Comparison of ENCODE assay signal across 1 cellular context in the genomic region with DNA sequence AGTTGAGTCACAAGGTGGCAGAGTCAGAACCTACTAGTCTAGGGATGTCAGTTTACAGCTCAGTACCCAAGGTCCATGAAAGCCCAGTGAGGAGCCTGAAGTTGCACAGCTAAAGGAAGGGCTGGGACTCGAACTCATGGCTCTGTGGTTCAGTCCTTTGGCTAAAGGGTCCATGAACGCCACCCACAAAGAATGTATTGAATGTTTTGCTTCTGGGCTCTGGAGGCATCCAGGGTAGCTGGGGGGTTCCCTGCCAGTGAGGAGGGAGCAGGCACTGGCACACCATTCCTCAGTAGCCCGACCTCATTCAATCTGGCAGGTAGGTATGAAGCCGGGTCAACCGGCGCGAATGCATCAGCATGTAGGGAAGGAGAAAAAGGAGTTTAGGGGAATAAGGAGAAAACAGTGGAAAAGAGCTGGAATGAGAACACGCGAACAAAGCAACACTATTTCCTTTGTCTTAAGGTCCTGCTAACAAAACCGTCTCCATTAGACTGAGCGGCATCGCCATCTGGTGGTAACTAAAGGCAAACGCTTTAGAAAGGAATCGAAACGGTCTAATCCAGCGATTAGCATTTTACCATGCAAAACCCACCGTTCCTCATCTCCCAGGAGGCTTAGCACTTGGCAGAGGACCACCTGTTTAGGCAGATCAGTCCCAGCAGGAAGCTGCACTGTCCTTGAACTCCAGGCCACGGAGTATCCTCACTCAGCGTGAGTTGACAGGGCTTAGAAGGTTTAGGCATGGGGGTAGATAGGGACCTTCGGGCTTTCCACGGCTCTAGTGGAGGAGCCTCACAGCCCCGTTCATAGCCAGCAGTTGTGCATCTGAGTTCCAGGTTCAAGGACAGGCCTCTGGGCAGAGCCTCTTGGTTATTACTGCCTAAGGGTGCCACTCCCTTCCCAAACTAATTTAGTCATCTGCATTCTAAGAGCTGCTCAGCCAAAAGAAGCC.
A peak's percentile ranks its signal among the peaks of the same experiment; 100 is the strongest.
TF ChIP-seq lines count a peak whose summit lies in the region.

No MANE protein-coding gene starts in this region.

TF ChIP-seq in HEK293, 187 proteins besides CTCF, POLR2A, EP300 and RAD21 (continued from another document and continues in another):
- TF ChIP-seq, protein P1, sequence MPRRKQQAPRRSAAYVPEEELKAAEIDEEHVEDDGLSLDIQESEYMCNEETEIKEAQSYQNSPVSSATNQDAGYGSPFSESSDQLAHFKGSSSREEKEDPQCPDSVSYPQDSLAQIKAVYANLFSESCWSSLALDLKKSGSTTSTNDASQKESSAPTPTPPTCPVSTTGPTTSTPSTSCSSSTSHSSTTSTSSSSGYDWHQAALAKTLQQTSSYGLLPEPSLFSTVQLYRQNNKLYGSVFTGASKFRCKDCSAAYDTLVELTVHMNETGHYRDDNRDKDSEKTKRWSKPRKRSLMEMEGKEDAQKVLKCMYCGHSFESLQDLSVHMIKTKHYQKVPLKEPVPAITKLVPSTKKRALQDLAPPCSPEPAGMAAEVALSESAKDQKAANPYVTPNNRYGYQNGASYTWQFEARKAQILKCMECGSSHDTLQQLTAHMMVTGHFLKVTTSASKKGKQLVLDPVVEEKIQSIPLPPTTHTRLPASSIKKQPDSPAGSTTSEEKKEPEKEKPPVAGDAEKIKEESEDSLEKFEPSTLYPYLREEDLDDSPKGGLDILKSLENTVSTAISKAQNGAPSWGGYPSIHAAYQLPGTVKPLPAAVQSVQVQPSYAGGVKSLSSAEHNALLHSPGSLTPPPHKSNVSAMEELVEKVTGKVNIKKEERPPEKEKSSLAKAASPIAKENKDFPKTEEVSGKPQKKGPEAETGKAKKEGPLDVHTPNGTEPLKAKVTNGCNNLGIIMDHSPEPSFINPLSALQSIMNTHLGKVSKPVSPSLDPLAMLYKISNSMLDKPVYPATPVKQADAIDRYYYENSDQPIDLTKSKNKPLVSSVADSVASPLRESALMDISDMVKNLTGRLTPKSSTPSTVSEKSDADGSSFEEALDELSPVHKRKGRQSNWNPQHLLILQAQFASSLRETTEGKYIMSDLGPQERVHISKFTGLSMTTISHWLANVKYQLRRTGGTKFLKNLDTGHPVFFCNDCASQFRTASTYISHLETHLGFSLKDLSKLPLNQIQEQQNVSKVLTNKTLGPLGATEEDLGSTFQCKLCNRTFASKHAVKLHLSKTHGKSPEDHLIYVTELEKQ (tag by site-specific recombination; IDR thresholded peaks at IDR 0.05; ENCODE audit: borderline replicate concordance): no peak
- TF ChIP-seq, protein P2, sequence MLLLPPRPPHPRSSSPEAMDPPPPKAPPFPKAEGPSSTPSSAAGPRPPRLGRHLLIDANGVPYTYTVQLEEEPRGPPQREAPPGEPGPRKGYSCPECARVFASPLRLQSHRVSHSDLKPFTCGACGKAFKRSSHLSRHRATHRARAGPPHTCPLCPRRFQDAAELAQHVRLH (tag by site-specific recombination; IDR thresholded peaks at IDR 0.05): peak; percentile 18; the same call in 1 of the 2 replicates
- TF ChIP-seq ZNF529 (tag by site-specific recombination; IDR thresholded peaks at IDR 0.05; ENCODE audit: insufficient replicate concordance) (no peak), ZBTB48 (tag by site-specific recombination; IDR thresholded peaks at IDR 0.05) (0 out of 2 replicates have a peak, but pooled peaks have one; percentile 29), GFI1B (tag by site-specific recombination; IDR thresholded peaks at IDR 0.05) (no peak), ZNF600 (tag by site-specific recombination; IDR thresholded peaks at IDR 0.05) (no peak), PRDM1 (tag by site-specific recombination; IDR thresholded peaks at IDR 0.05) (no peak), MEIS1 (CRISPR knock-in tag; IDR thresholded peaks at IDR 0.05; ENCODE audit: borderline replicate concordance) (no peak), ZNF843 (tag by site-specific recombination; IDR thresholded peaks at IDR 0.05) (no peak), SP7 (tag by site-specific recombination; IDR thresholded peaks at IDR 0.05) (peak; percentile 30; the same call in 1 of the 2 replicates), ZEB2 (tag by site-specific recombination; IDR thresholded peaks at IDR 0.05) (0 out of 2 replicates have a peak, but pooled peaks have one; percentile 30), ZNF792 (tag by site-specific recombination; IDR thresholded peaks at IDR 0.05) (no peak), ZNF223 (tag by site-specific recombination; IDR thresholded peaks at IDR 0.05) (no peak), ZNF423 (tag by site-specific recombination; IDR thresholded peaks at IDR 0.05) (no peak), FEZF1 (tag by site-specific recombination; IDR thresholded peaks at IDR 0.05) (no peak), ZNF610 (tag by site-specific recombination; IDR thresholded peaks at IDR 0.05; ENCODE audit: borderline replicate concordance) (no peak), ZNF530 (tag by site-specific recombination; IDR thresholded peaks at IDR 0.05; ENCODE audit: low read depth) (no peak), SCRT2 (tag by site-specific recombination; IDR thresholded peaks at IDR 0.05) (peak; percentile 46; the same call in 1 of the 2 replicates)
- TF ChIP-seq, protein P3, sequence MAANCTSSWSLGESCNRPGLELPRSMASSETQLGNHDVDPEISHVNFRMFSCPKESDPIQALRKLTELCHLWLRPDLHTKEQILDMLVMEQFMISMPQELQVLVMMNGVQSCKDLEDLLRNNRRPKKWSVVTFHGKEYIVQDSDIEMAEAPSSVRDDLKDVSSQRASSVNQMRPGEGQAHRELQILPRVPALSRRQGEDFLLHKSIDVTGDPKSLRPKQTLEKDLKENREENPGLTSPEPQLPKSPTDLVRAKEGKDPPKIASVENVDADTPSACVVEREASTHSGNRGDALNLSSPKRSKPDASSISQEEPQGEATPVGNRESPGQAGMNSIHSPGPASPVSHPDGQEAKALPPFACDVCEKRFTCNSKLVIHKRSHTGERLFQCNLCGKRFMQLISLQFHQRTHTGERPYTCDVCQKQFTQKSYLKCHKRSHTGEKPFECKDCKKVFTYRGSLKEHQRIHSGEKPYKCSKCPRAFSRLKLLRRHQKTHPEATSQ (tag by site-specific recombination; IDR thresholded peaks at IDR 0.05): no peak
- TF ChIP-seq, protein P4, sequence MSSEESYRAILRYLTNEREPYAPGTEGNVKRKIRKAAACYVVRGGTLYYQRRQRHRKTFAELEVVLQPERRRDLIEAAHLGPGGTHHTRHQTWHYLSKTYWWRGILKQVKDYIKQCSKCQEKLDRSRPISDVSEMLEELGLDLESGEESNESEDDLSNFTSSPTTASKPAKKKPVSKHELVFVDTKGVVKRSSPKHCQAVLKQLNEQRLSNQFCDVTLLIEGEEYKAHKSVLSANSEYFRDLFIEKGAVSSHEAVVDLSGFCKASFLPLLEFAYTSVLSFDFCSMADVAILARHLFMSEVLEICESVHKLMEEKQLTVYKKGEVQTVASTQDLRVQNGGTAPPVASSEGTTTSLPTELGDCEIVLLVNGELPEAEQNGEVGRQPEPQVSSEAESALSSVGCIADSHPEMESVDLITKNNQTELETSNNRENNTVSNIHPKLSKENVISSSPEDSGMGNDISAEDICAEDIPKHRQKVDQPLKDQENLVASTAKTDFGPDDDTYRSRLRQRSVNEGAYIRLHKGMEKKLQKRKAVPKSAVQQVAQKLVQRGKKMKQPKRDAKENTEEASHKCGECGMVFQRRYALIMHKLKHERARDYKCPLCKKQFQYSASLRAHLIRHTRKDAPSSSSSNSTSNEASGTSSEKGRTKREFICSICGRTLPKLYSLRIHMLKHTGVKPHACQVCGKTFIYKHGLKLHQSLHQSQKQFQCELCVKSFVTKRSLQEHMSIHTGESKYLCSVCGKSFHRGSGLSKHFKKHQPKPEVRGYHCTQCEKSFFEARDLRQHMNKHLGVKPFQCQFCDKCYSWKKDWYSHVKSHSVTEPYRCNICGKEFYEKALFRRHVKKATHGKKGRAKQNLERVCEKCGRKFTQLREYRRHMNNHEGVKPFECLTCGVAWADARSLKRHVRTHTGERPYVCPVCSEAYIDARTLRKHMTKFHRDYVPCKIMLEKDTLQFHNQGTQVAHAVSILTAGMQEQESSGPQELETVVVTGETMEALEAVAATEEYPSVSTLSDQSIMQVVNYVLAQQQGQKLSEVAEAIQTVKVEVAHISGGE (tag by site-specific recombination; conservative IDR thresholded peaks at IDR 0.05; ENCODE audit: low read depth): no peak
- TF ChIP-seq, protein P5, sequence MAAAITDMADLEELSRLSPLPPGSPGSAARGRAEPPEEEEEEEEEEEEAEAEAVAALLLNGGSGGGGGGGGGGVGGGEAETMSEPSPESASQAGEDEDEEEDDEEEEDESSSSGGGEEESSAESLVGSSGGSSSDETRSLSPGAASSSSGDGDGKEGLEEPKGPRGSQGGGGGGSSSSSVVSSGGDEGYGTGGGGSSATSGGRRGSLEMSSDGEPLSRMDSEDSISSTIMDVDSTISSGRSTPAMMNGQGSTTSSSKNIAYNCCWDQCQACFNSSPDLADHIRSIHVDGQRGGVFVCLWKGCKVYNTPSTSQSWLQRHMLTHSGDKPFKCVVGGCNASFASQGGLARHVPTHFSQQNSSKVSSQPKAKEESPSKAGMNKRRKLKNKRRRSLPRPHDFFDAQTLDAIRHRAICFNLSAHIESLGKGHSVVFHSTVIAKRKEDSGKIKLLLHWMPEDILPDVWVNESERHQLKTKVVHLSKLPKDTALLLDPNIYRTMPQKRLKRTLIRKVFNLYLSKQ (tag by site-specific recombination; IDR thresholded peaks at IDR 0.05; ENCODE audit: borderline replicate concordance): no peak
- TF ChIP-seq, protein P6, sequence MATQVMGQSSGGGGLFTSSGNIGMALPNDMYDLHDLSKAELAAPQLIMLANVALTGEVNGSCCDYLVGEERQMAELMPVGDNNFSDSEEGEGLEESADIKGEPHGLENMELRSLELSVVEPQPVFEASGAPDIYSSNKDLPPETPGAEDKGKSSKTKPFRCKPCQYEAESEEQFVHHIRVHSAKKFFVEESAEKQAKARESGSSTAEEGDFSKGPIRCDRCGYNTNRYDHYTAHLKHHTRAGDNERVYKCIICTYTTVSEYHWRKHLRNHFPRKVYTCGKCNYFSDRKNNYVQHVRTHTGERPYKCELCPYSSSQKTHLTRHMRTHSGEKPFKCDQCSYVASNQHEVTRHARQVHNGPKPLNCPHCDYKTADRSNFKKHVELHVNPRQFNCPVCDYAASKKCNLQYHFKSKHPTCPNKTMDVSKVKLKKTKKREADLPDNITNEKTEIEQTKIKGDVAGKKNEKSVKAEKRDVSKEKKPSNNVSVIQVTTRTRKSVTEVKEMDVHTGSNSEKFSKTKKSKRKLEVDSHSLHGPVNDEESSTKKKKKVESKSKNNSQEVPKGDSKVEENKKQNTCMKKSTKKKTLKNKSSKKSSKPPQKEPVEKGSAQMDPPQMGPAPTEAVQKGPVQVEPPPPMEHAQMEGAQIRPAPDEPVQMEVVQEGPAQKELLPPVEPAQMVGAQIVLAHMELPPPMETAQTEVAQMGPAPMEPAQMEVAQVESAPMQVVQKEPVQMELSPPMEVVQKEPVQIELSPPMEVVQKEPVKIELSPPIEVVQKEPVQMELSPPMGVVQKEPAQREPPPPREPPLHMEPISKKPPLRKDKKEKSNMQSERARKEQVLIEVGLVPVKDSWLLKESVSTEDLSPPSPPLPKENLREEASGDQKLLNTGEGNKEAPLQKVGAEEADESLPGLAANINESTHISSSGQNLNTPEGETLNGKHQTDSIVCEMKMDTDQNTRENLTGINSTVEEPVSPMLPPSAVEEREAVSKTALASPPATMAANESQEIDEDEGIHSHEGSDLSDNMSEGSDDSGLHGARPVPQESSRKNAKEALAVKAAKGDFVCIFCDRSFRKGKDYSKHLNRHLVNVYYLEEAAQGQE (tag by site-specific recombination; IDR thresholded peaks at IDR 0.05): no peak
- TF ChIP-seq, protein P7, sequence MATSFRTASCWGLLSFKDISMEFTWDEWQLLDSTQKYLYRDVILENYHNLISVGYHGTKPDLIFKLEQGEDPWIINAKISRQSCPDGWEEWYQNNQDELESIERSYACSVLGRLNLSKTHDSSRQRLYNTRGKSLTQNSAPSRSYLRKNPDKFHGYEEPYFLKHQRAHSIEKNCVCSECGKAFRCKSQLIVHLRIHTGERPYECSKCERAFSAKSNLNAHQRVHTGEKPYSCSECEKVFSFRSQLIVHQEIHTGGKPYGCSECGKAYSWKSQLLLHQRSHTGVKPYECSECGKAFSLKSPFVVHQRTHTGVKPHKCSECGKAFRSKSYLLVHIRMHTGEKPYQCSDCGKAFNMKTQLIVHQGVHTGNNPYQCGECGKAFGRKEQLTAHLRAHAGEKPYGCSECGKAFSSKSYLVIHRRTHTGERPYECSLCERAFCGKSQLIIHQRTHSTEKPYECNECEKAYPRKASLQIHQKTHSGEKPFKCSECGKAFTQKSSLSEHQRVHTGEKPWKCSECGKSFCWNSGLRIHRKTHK (tag by site-specific recombination; IDR thresholded peaks at IDR 0.05): no peak
- TF ChIP-seq, protein P8, sequence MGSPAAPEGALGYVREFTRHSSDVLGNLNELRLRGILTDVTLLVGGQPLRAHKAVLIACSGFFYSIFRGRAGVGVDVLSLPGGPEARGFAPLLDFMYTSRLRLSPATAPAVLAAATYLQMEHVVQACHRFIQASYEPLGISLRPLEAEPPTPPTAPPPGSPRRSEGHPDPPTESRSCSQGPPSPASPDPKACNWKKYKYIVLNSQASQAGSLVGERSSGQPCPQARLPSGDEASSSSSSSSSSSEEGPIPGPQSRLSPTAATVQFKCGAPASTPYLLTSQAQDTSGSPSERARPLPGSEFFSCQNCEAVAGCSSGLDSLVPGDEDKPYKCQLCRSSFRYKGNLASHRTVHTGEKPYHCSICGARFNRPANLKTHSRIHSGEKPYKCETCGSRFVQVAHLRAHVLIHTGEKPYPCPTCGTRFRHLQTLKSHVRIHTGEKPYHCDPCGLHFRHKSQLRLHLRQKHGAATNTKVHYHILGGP (tag by site-specific recombination; IDR thresholded peaks at IDR 0.05): no peak
- TF ChIP-seq, protein P9, sequence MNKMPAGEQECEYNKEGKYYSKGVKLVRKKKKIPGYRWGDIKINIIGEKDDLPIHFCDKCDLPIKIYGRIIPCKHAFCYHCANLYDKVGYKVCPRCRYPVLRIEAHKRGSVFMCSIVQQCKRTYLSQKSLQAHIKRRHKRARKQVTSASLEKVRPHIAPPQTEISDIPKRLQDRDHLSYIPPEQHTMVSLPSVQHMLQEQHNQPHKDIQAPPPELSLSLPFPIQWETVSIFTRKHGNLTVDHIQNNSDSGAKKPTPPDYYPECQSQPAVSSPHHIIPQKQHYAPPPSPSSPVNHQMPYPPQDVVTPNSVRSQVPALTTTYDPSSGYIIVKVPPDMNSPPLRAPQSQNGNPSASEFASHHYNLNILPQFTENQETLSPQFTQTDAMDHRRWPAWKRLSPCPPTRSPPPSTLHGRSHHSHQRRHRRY (tag by site-specific recombination; IDR thresholded peaks at IDR 0.05): no peak
